ENCODE assay signal across 22 cellular contexts in genomic region chr6:142440603-142441293, GRCh38.
DNase-seq lines count a peak whose midpoint lies in the region; ATAC-seq and TF ChIP-seq lines count a peak whose summit lies in the region.
"Had no signal": no experiment of that assay in that cellular context is flagged by ENCODE, and none has a peak within 500 bp of the region (broad histone marks: within the 10 kb centered on the region; RNA-seq: fewer than 3 reads in every experiment).

No MANE protein-coding gene starts in this region.

- no peaks in the 10 kb centered on the region for H3K9me2 ChIP-seq in neural cell (ENCODE audit: insufficient read depth, low read length)

- no peaks in the 10 kb centered on the region for H3K9me3 Mint-ChIP-seq in endodermal cell
- H3K9me3 Mint-ChIP-seq: HFFc6, IgD-negative memory B cell had no signal

- H3K27ac Mint-ChIP-seq in endodermal cell, result no peak overlapping the region
- H3K27ac Mint-ChIP-seq: CD4-positive, alpha-beta memory T cell; HFFc6 had no signal

- H3K4me2 ChIP-seq in neural cell (ENCODE audit: low read length), result peak overlapping the region; percentile 31
- H3K4me2 ChIP-seq: BLaER1 had no signal

- no TSS peak for BruUV-seq in A673 (replicated peaks; lab: Mats Ljungman, UMichigan)

- H3K9ac ChIP-seq in HUES64 (ENCODE audit: low read depth, low read length) (no peak overlapping the region), endodermal cell (ENCODE audit: extremely low read depth, low read length, poor library complexity, severe bottlenecking) (no peak overlapping the region), neural cell (ENCODE audit: low read length) (no peak overlapping the region)
- H3K9ac ChIP-seq: BLaER1 had no signal

- no peak overlapping the region for H3K4me3 ChIP-seq in A673 (ENCODE audit: low read depth, low read length, poor library complexity, severe bottlenecking)
- no peak overlapping the region for H3K4me3 ChIP-seq in HUES64 (ENCODE audit: low read length)
- no peak overlapping the region for H3K4me3 ChIP-seq in endodermal cell (ENCODE audit: low read length)
- H3K4me3 ChIP-seq in neural cell (ENCODE audit: low read length), result peak overlapping the region; percentile 55
- H3K4me3 ChIP-seq: BLaER1, GM12878, MG63 had no signal

- CTCF ChIA-PET in A673 (lab: Charles Lee), result no interaction called here

- H3K4me1 Mint-ChIP-seq in endodermal cell, result peaks cover 16% of the 10 kb centered on the region
- H3K4me1 Mint-ChIP-seq: CD4-positive, alpha-beta memory T cell had no signal

- H3K79me2 ChIP-seq in neural cell (replicated peaks; ENCODE audit: insufficient read depth, low read length), result no peaks in the 10 kb centered on the region

- H4K20me1 ChIP-seq in neural cell (ENCODE audit: insufficient read depth), result no peaks in the 10 kb centered on the region
- H4K20me1 ChIP-seq: BLaER1 had no signal

- H3K27ac ChIP-seq in A673 (ENCODE audit: low read depth, low read length, poor library complexity, severe bottlenecking) (no peak overlapping the region), HUES64 (ENCODE audit: low read depth, low read length) (peak overlapping the region; percentile 70; the same call in 1 of the 2 replicates), endodermal cell (ENCODE audit: low read depth, low read length) (peak overlapping the region; percentile 59), neural cell (ENCODE audit: low read length) (peak overlapping the region; percentile 29)
- H3K27ac ChIP-seq: BLaER1 had no signal

- peak; percentile 33 for DNase-seq in A673 (ENCODE audit: low spot score)
- DNase-seq in endodermal cell, result peak; percentile 53
- DNase-seq: CD4-positive, alpha-beta memory T cell; DMS153; HFFc6; Karpas-422; MG63; NCI-H1092; NCI-H1436 treated with DMSO at 0.1 percent for 48 hours; NCI-H2029 treated with DMSO at 0.1 percent for 48 hours; NCI-H2171 treated with DMSO at 0.1 percent for 48 hours; NCI-H774; OCI-M1; Right ventricle myocardium superior had no signal

- no peaks in the 10 kb centered on the region for H3F3A ChIP-seq in neural cell (ENCODE audit: insufficient read depth, low read length, poor library complexity, severe bottlenecking)

- no peak overlapping the region for H2AFZ ChIP-seq in neural cell (ENCODE audit: low read depth, low read length)

- 48% methylated on average over 4 of the region's 4 CpGs for WGBS in HUES64
- WGBS in endodermal cell (ENCODE audit: insufficient coverage in 1 of 2, insufficient read length in 1 of 2), 2 experiments, result 25 to 60% methylated on average over 2 to 4 of the region's 4 CpGs

- no peaks in the 10 kb centered on the region for H3K27me3 ChIP-seq in A673 (replicated peaks; ENCODE audit: insufficient read depth, low read depth, low read length, poor library complexity)
- no peaks in the 10 kb centered on the region for H3K27me3 ChIP-seq in HUES64 (ENCODE audit: insufficient read depth, low read length)
- H3K27me3 ChIP-seq in endodermal cell (ENCODE audit: control insufficient read depth, insufficient read depth, low read length, poor library complexity, severe bottlenecking), result no peaks in the 10 kb centered on the region
- no peaks in the 10 kb centered on the region for H3K27me3 ChIP-seq in neural cell (ENCODE audit: insufficient read depth, low read depth, low read length)
- H3K27me3 ChIP-seq: BLaER1, MG63 had no signal

- POLR2A ChIA-PET in A673 (lab: Charles Lee; ENCODE audit: low non-redundant PET), result no interaction called here

- no peaks in the 10 kb centered on the region for H3K36me3 Mint-ChIP-seq in endodermal cell (ENCODE audit: low read depth)
- H3K36me3 Mint-ChIP-seq: CD4-positive, alpha-beta memory T cell; IgD-negative memory B cell had no signal

- no peak overlapping the region for H3K4me3 Mint-ChIP-seq in endodermal cell
- H3K4me3 Mint-ChIP-seq: CD4-positive, alpha-beta memory T cell; HFFc6; IgD-negative memory B cell had no signal

- peaks cover 17% of the 10 kb centered on the region for H3K4me1 ChIP-seq in A673 (ENCODE audit: insufficient read depth, low read length, poor library complexity, severe bottlenecking)
- peaks cover 24% of the 10 kb centered on the region for H3K4me1 ChIP-seq in HUES64 (ENCODE audit: insufficient read depth, low read length)
- peaks cover 11% of the 10 kb centered on the region for H3K4me1 ChIP-seq in endodermal cell (ENCODE audit: control insufficient read depth, insufficient read depth, low read length)
- H3K4me1 ChIP-seq: BLaER1 had no signal

- no peak for TF ChIP-seq EP300 in neural cell (conservative IDR thresholded peaks at IDR 0.05; ENCODE audit: poor library complexity, severe bottlenecking)

- H3K36me3 ChIP-seq in A673 (ENCODE audit: insufficient read depth, low read length, poor library complexity, severe bottlenecking), result no peaks in the 10 kb centered on the region
- no peaks in the 10 kb centered on the region for H3K36me3 ChIP-seq in HUES64 (ENCODE audit: insufficient read depth, low read length)
- no peaks in the 10 kb centered on the region for H3K36me3 ChIP-seq in endodermal cell (ENCODE audit: control insufficient read depth, insufficient read depth, low read length)
- no peaks in the 10 kb centered on the region for H3K36me3 ChIP-seq in neural cell (ENCODE audit: insufficient read depth, low read length)
- H3K36me3 ChIP-seq: BLaER1, MG63 had no signal

- H3K27me3 Mint-ChIP-seq in endodermal cell (ENCODE audit: insufficient read depth), result no peaks in the 10 kb centered on the region
- H3K27me3 Mint-ChIP-seq: IgD-negative memory B cell had no signal

- no peak for TF ChIP-seq CTCF in A673 (conservative IDR thresholded peaks at IDR 0.05; ENCODE audit: low read depth, low read length)
- TF ChIP-seq CTCF in endodermal cell (conservative IDR thresholded peaks at IDR 0.05), result no peak
- no peak for TF ChIP-seq CTCF in neural cell (IDR thresholded peaks at IDR 0.05; ENCODE audit: poor library complexity, severe bottlenecking)

- ATAC-seq in GM18907 (IDR thresholded peaks at IDR 0.05; ENCODE audit: unreplicated experiment), result no peak
- ATAC-seq in HG03039 (IDR thresholded peaks at IDR 0.05; ENCODE audit: unreplicated experiment), result no peak
- no peak for ATAC-seq in GM18909 (IDR thresholded peaks at IDR 0.05; ENCODE audit: poor library complexity, unreplicated experiment)
- ATAC-seq: GM12878 had no signal

- intact Hi-C loops in A673 (cut with micrococcal nuclease; ENCODE audit: unreplicated experiment), result no loop called here

- TF ChIP-seq RAD21 in neural cell (conservative IDR thresholded peaks at IDR 0.05), result no peak

- H3K9me3 ChIP-seq in A673 (ENCODE audit: low read depth, low read length, poor library complexity, severe bottlenecking) (no peaks in the 10 kb centered on the region), HUES64 (ENCODE audit: insufficient read depth, low read depth, low read length) (no peaks in the 10 kb centered on the region), endodermal cell (ENCODE audit: control insufficient read depth, low read length) (no peaks in the 10 kb centered on the region), neural cell (ENCODE audit: low read length) (no peaks in the 10 kb centered on the region)
- H3K9me3 ChIP-seq: BLaER1, MG63 had no signal

TF ChIP-seq in neural cell, 6 proteins besides CTCF, POLR2A, EP300 and RAD21:
- TF ChIP-seq SMC3 (conservative IDR thresholded peaks at IDR 0.05; ENCODE audit: poor library complexity) (no peak), POLR2AphosphoS5 (IDR thresholded peaks at IDR 0.05) (no peak), EZH2 (IDR thresholded peaks at IDR 0.05; ENCODE audit: borderline replicate concordance, insufficient read depth, low read length, poor library complexity, severe bottlenecking) (no peak), MXI1 (conservative IDR thresholded peaks at IDR 0.05; ENCODE audit: poor library complexity, severe bottlenecking) (no peak), REST (IDR thresholded peaks at IDR 0.05; ENCODE audit: borderline replicate concordance) (peak; percentile 78)
